Comparison of ENCODE assay signal across 22 cellular contexts in genomic region chr14:78172428-78172827, GRCh38. TPM values are rescaled to one million over a fixed set of nuclear protein-coding genes. Genes with fewer than 3 reads are reported as not detected.
"Had no signal": no experiment of that assay in that cellular context is flagged by ENCODE, and none has a peak within 500 bp of the region (broad histone marks: within the 10 kb centered on the region; RNA-seq: fewer than 3 reads in every experiment).

No MANE protein-coding gene starts in this region.

- H3K9me3 Mint-ChIP-seq: dendritic cell treated with granulocyte-macrophage colony-stimulating factor and Interleukin-4, amounts not matched to agents 40 ng/mL and 50 ng/mL, for 4 days; natural killer cell; stimulated activated effector memory CD8-positive, alpha-beta T cell treated with anti-CD3 and anti-CD28 coated beads, Interleukin-12 subunit alpha, Interleukin-12 subunit beta, amount 100 ng/mL, for 72 hours; type B pancreatic cell had no signal

- H3K4me3 Mint-ChIP-seq: dendritic cell treated with granulocyte-macrophage colony-stimulating factor and Interleukin-4, amounts not matched to agents 40 ng/mL and 50 ng/mL, for 4 days; immature natural killer cell; natural killer cell; stimulated activated effector memory CD8-positive, alpha-beta T cell treated with anti-CD3 and anti-CD28 coated beads, Interleukin-12 subunit alpha, Interleukin-12 subunit beta, amount 100 ng/mL, for 72 hours; type B pancreatic cell had no signal

- H3K4me3 ChIP-seq: colonic mucosa, esophagus muscularis mucosa, lower lobe of right lung, ovary, psoas muscle, sigmoid colon, stomach, thyroid gland had no signal

- H3K9me3 ChIP-seq: colonic mucosa, esophagus muscularis mucosa, lower lobe of right lung, psoas muscle, sigmoid colon, stomach, thyroid gland had no signal

- H3K27ac ChIP-seq: colonic mucosa, esophagus muscularis mucosa, lower lobe of right lung, ovary, psoas muscle, sigmoid colon, stomach, thyroid gland had no signal

- H3K27ac Mint-ChIP-seq: dendritic cell treated with granulocyte-macrophage colony-stimulating factor and Interleukin-4, amounts not matched to agents 40 ng/mL and 50 ng/mL, for 4 days; immature natural killer cell; natural killer cell; stimulated activated effector memory CD8-positive, alpha-beta T cell treated with anti-CD3 and anti-CD28 coated beads, Interleukin-12 subunit alpha, Interleukin-12 subunit beta, amount 100 ng/mL, for 72 hours; type B pancreatic cell had no signal

- H3K36me3 ChIP-seq: colonic mucosa, esophagus muscularis mucosa, lower lobe of right lung, ovary, sigmoid colon, stomach, thyroid gland had no signal

- DNase-seq: colonic mucosa; effector memory CD4-positive, alpha-beta T cell; foreskin melanocyte; immature natural killer cell; islet precursor cell; left ventricle myocardium superior; lower lobe of right lung; natural killer cell; ovary; posterior cingulate gyrus; psoas muscle; right cardiac atrium; sigmoid colon; stimulated activated CD4-positive, alpha-beta T cell treated with anti-CD3 and anti-CD28 coated beads, Interleukin-2, amount 100 ng/mL, for 24 hours; stimulated activated CD4-positive, alpha-beta T cell treated with anti-CD3 and anti-CD28 coated beads, Interleukin-4, amount 100 ng/mL, for 24 hours; stimulated activated naive CD4-positive, alpha-beta T cell treated with Interleukin-2 at 50 U/mL for 16 hours; stomach; thyroid gland had no signal

- H3K36me3 Mint-ChIP-seq: immature natural killer cell; natural killer cell; stimulated activated effector memory CD8-positive, alpha-beta T cell treated with anti-CD3 and anti-CD28 coated beads, Interleukin-12 subunit alpha, Interleukin-12 subunit beta, amount 100 ng/mL, for 72 hours; type B pancreatic cell had no signal

- H3K4me1 Mint-ChIP-seq: immature natural killer cell; natural killer cell; stimulated activated effector memory CD8-positive, alpha-beta T cell treated with anti-CD3 and anti-CD28 coated beads, Interleukin-12 subunit alpha, Interleukin-12 subunit beta, amount 100 ng/mL, for 72 hours had no signal

- H3K27me3 ChIP-seq: colonic mucosa, ovary, sigmoid colon, thyroid gland had no signal

RNA-seq across cellular contexts. Expression of gene NRXN3, which starts 2.3 kb away (rescaled TPM):
- total RNA-seq: natural killer cell had no signal
- polyA plus RNA-seq: immature natural killer cell had no signal
